8 cellular contexts compared by ENCODE assay signal in genomic region chr16:74107795-74108610, GRCh38.
DNase-seq lines count a peak whose midpoint lies in the region; ATAC-seq and TF ChIP-seq lines count a peak whose summit lies in the region.

No MANE protein-coding gene starts in this region.

- peak overlapping the region; percentile 68 for H3K27ac Mint-ChIP-seq in chondrocyte (ENCODE audit: unreplicated experiment)

- H3K9me3 Mint-ChIP-seq in chondrocyte (ENCODE audit: low read depth), result no peaks in the 10 kb centered on the region

- H3K4me1 ChIP-seq in RWPE2 (ENCODE audit: insufficient read depth, poor library complexity, severe bottlenecking), result no peaks in the 10 kb centered on the region
- H3K4me1 ChIP-seq in ascending aorta, result no peaks in the 10 kb centered on the region

- H3K4me3 ChIP-seq in RWPE2 (ENCODE audit: severe bottlenecking) (no peak overlapping the region), ascending aorta (no peak overlapping the region)

- H3K27me3 Mint-ChIP-seq in chondrocyte (ENCODE audit: low read depth), result peaks cover 5% of the 10 kb centered on the region

- peak; percentile 85 for ATAC-seq in GM18868 (IDR thresholded peaks at IDR 0.05; ENCODE audit: unreplicated experiment)
- peak; percentile 59 for ATAC-seq in HG03432 (IDR thresholded peaks at IDR 0.05; ENCODE audit: unreplicated experiment)
- ATAC-seq in RWPE2 (ENCODE audit: low read depth), result no peak
- ATAC-seq in HG03571 (IDR thresholded peaks at IDR 0.05; ENCODE audit: unreplicated experiment), result no peak

- H3K36me3 ChIP-seq in RWPE2 (ENCODE audit: low read depth) (no peaks in the 10 kb centered on the region), ascending aorta (no peaks in the 10 kb centered on the region)

- H3K4me3 Mint-ChIP-seq in chondrocyte (ENCODE audit: unreplicated experiment), result no peak overlapping the region

- TF ChIP-seq CTCF in RWPE2 (IDR thresholded peaks at IDR 0.05; ENCODE audit: poor library complexity, severe bottlenecking) (peak; percentile 55), chondrocyte (IDR thresholded peaks at IDR 0.05) (peak; percentile 60), ascending aorta (IDR thresholded peaks at IDR 0.05) (no peak)

- no peak overlapping the region for H3K27ac ChIP-seq in RWPE2 (ENCODE audit: poor library complexity, severe bottlenecking)
- no peak overlapping the region for H3K27ac ChIP-seq in ascending aorta

- DNase-seq in COLO829 (ENCODE audit: low spot score), result peak; percentile 1
- no peak for DNase-seq in RWPE2 (ENCODE audit: low spot score)
- DNase-seq in chondrocyte (ENCODE audit: low spot score), result no peak
- DNase-seq in myocyte (ENCODE audit: low read depth), result peak; percentile 7
- DNase-seq in ascending aorta (ENCODE audit: low spot score in 2 of 2), result no peak

- no peaks in the 10 kb centered on the region for H3K36me3 Mint-ChIP-seq in chondrocyte (ENCODE audit: low read depth)

- H3K27me3 ChIP-seq in RWPE2 (ENCODE audit: insufficient read depth, poor library complexity, severe bottlenecking), result no peaks in the 10 kb centered on the region
- no peaks in the 10 kb centered on the region for H3K27me3 ChIP-seq in ascending aorta

- H3K9me3 ChIP-seq in RWPE2 (ENCODE audit: severe bottlenecking) (no peaks in the 10 kb centered on the region), ascending aorta (no peaks in the 10 kb centered on the region)

- no peaks in the 10 kb centered on the region for H3K4me1 Mint-ChIP-seq in chondrocyte (ENCODE audit: low read depth)

- intact Hi-C loops in ascending aorta (cut with DNase I), result no loop called here

Comparison
In these comparisons a context has a peak if more than half of its experiments do, and no peak if none do; other contexts are left out.
1. DNase-seq: peak in COLO829 (single experiment) and myocyte (single experiment); none in RWPE2 (single experiment), chondrocyte (single experiment) and ascending aorta (0 of 2).
2. ATAC-seq: peak in GM18868 (single experiment) and HG03432 (single experiment); none in RWPE2 (single experiment) and HG03571 (single experiment).
3. CTCF ChIP-seq: peak in RWPE2 (single experiment) and chondrocyte (single experiment); none in ascending aorta (0 of 3).